Comparison of ENCODE assay signal across 19 cellular contexts in the genomic region with DNA sequence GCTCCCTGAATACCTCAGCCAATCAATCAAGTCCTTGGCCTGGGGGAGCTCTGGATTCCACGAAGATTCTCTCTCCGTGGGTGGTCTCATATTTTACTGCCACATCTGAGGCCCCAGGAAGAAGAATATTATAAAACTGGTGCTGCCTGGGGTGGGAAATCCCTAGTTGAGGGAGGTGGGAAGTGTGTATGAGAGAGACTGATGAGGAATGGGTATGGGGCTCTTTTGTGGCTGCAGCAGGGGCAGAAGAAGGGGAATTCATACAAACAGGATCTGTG.
DNase-seq lines count a peak whose midpoint lies in the region; ATAC-seq and TF ChIP-seq lines count a peak whose summit lies in the region.
"Had no signal": no experiment of that assay in that cellular context is flagged by ENCODE, and none has a peak within 500 bp of the region (broad histone marks: within the 10 kb centered on the region; RNA-seq: fewer than 3 reads in every experiment).

No MANE protein-coding gene starts in this region.

- TF ChIP-seq CTCF in MCF 10A (IDR thresholded peaks at IDR 0.05; ENCODE audit: unreplicated experiment): no peak
- TF ChIP-seq CTCF in breast epithelium (IDR thresholded peaks at IDR 0.05): no peak
- no peak for TF ChIP-seq CTCF in nephron (IDR thresholded peaks at IDR 0.05; ENCODE audit: unreplicated experiment in 3 of 3)

- peaks cover 45% of the 10 kb centered on the region for H3K4me1 Mint-ChIP-seq in MCF 10A (ENCODE audit: insufficient read depth, unreplicated experiment)
- H3K4me1 Mint-ChIP-seq in nephron: peaks cover 42% of the 10 kb centered on the region
- H3K4me1 Mint-ChIP-seq: activated naive CD4-positive, alpha-beta T cell treated with anti-CD3 and anti-CD28 coated beads, Interleukin-2, amount 10 ng/mL, durations not matched to agents 7 days and 5 days; CD14-positive monocyte had no signal

- H3K27ac Mint-ChIP-seq in MCF 10A (ENCODE audit: low read depth, unreplicated experiment): peak overlapping the region; percentile 79
- H3K27ac Mint-ChIP-seq in nephron: peak overlapping the region; percentile 84 to 96 (median 90)
- H3K27ac Mint-ChIP-seq: activated naive CD4-positive, alpha-beta T cell treated with anti-CD3 and anti-CD28 coated beads, Interleukin-2, amount 10 ng/mL, durations not matched to agents 7 days and 5 days; activated T-helper 1 cell treated with anti-CD3 and anti-CD28 coated beads, Interleukin-12 subunit alpha, Interleukin-12 subunit beta, Interleukin-2, Interleukin-4 antibody, amounts not matched to agents 30 ng/mL and 10 ng/mL and 1 ng/mL, durations not matched to agents 14 hours and 24 hours and 36 hours; CD14-positive monocyte; effector memory CD8-positive, alpha-beta T cell; naive thymus-derived CD4-positive, alpha-beta T cell; stimulated activated naive B cell treated with anti-CD40 and anti-IgM and Interleukin-4, amounts not matched to agents 10 μg/mL and 1 μg/mL and 100 μg/mL, for 72 hours had no signal

- ATAC-seq in HG02938 (IDR thresholded peaks at IDR 0.05; ENCODE audit: unreplicated experiment): no peak
- ATAC-seq: effector memory CD8-positive, alpha-beta T cell had no signal

- H3K27me3 ChIP-seq in breast epithelium (no peaks in the 10 kb centered on the region), ectodermal cell (ENCODE audit: control insufficient read depth, insufficient read depth, low read length, poor library complexity, severe bottlenecking) (no peaks in the 10 kb centered on the region)
- H3K27me3 ChIP-seq: heart right ventricle had no signal

- POLR2A ChIA-PET in MCF 10A (lab: Yijun Ruan, JAX): interaction anchor here (1.0 to 3.8 kb wide), 11 partner anchors 12 to 458 kb away, joined by 3 to 52 read pairs (median 4); a partner anchor contains a TSS

- H3K27me3 Mint-ChIP-seq in MCF 10A (ENCODE audit: insufficient read depth, unreplicated experiment) (no peaks in the 10 kb centered on the region), nephron (ENCODE audit: low read depth) (peaks cover 6% of the 10 kb centered on the region)
- H3K27me3 Mint-ChIP-seq: activated naive CD4-positive, alpha-beta T cell treated with anti-CD3 and anti-CD28 coated beads, Interleukin-2, amount 10 ng/mL, durations not matched to agents 7 days and 5 days had no signal

- H3K27ac ChIP-seq in breast epithelium: peak overlapping the region in 1 of 2 donors; percentile 76
- peak overlapping the region; percentile 86 for H3K27ac ChIP-seq in ectodermal cell (ENCODE audit: insufficient read depth, low read depth, low read length, poor library complexity, severe bottlenecking)
- H3K27ac ChIP-seq: 22Rv1, heart right ventricle had no signal

- WGBS in ectodermal cell, 2 experiments: 76 to 85% methylated on average over 2 of the region's 2 CpGs

- DNase-seq in MCF 10A (ENCODE audit: unreplicated experiment) (no peak), breast epithelium (ENCODE audit: low spot score in 2 of 2) (no peak), NCI-H128 (lab: John Stamatoyannopoulos, UW; ENCODE audit: unreplicated experiment) (no peak), iPS-NIHi7 (ENCODE audit: extremely low spot score) (no peak), NCI-H2107 (lab: John Stamatoyannopoulos, UW) (no peak)
- DNase-seq: mesenchymal stem cell, NCI-H187, SIG-M5 had no signal

- H3K36me3 Mint-ChIP-seq in MCF 10A (ENCODE audit: insufficient read depth, unreplicated experiment): peaks cover 6% of the 10 kb centered on the region
- no peaks in the 10 kb centered on the region for H3K36me3 Mint-ChIP-seq in nephron (ENCODE audit: low read depth)
- H3K36me3 Mint-ChIP-seq: activated naive CD4-positive, alpha-beta T cell treated with anti-CD3 and anti-CD28 coated beads, Interleukin-2, amount 10 ng/mL, durations not matched to agents 7 days and 5 days; CD14-positive monocyte; naive thymus-derived CD4-positive, alpha-beta T cell; stimulated activated naive B cell treated with anti-CD40 and anti-IgM and Interleukin-4, amounts not matched to agents 10 μg/mL and 1 μg/mL and 100 μg/mL, for 72 hours had no signal

- H3K9me3 Mint-ChIP-seq in MCF 10A (ENCODE audit: unreplicated experiment) (no peaks in the 10 kb centered on the region), nephron (no peaks in the 10 kb centered on the region)
- H3K9me3 Mint-ChIP-seq: activated naive CD4-positive, alpha-beta T cell treated with anti-CD3 and anti-CD28 coated beads, Interleukin-2, amount 10 ng/mL, durations not matched to agents 7 days and 5 days; activated T-helper 1 cell treated with anti-CD3 and anti-CD28 coated beads, Interleukin-12 subunit alpha, Interleukin-12 subunit beta, Interleukin-2, Interleukin-4 antibody, amounts not matched to agents 30 ng/mL and 10 ng/mL and 1 ng/mL, durations not matched to agents 14 hours and 24 hours and 36 hours; CD14-positive monocyte; effector memory CD8-positive, alpha-beta T cell; naive thymus-derived CD4-positive, alpha-beta T cell had no signal

- H3K4me3 ChIP-seq in breast epithelium (no peak overlapping the region), ectodermal cell (ENCODE audit: insufficient read depth, low read depth, low read length) (no peak overlapping the region)
- H3K4me3 ChIP-seq: heart right ventricle had no signal

- H3K36me3 ChIP-seq in breast epithelium (no peaks in the 10 kb centered on the region), ectodermal cell (ENCODE audit: control insufficient read depth, insufficient read depth, low read length) (no peaks in the 10 kb centered on the region)
- H3K36me3 ChIP-seq: heart right ventricle had no signal

- BruUV-seq in MCF 10A (replicated peaks; lab: Mats Ljungman, UMichigan): TSS peak; percentile 96

- CTCF ChIA-PET in MCF 10A (lab: Yijun Ruan, JAX): interaction anchor here (0.6 to 5.3 kb wide), 40 partner anchors 10 to 968 kb away, joined by 3 to 63 read pairs (median 4); no protein-coding TSS in a partner anchor

- H3K4me1 ChIP-seq in breast epithelium (no peaks in the 10 kb centered on the region), ectodermal cell (ENCODE audit: control insufficient read depth, insufficient read depth, low read length) (peaks cover 17% of the 10 kb centered on the region)

- intact Hi-C loops in MCF 10A (cut with micrococcal nuclease): loop anchor here (1.0 to 5.0 kb wide), 5 partner anchors 14 to 509 kb away; no protein-coding TSS in a partner anchor
- intact Hi-C loops in breast epithelium (cut with DNase I; ENCODE audit: low total_unique reads): no loop called here

- H3K4me3 Mint-ChIP-seq in MCF 10A (ENCODE audit: unreplicated experiment) (peak overlapping the region; percentile 32), nephron (peak overlapping the region in 1 of 3 experiments; percentile 4)
- H3K4me3 Mint-ChIP-seq: activated naive CD4-positive, alpha-beta T cell treated with anti-CD3 and anti-CD28 coated beads, Interleukin-2, amount 10 ng/mL, durations not matched to agents 7 days and 5 days; activated T-helper 1 cell treated with anti-CD3 and anti-CD28 coated beads, Interleukin-12 subunit alpha, Interleukin-12 subunit beta, Interleukin-2, Interleukin-4 antibody, amounts not matched to agents 30 ng/mL and 10 ng/mL and 1 ng/mL, durations not matched to agents 14 hours and 24 hours and 36 hours; CD14-positive monocyte; effector memory CD8-positive, alpha-beta T cell; naive thymus-derived CD4-positive, alpha-beta T cell; stimulated activated naive B cell treated with anti-CD40 and anti-IgM and Interleukin-4, amounts not matched to agents 10 μg/mL and 1 μg/mL and 100 μg/mL, for 72 hours had no signal

- TF ChIP-seq POLR2A in breast epithelium (IDR thresholded peaks at IDR 0.05): no peak

- H3K9me3 ChIP-seq in breast epithelium (no peaks in the 10 kb centered on the region), ectodermal cell (ENCODE audit: control insufficient read depth, low read length) (no peaks in the 10 kb centered on the region)
- H3K9me3 ChIP-seq: heart right ventricle had no signal
